Comparison of ENCODE assay signal across 8 cellular contexts in the genomic region with DNA sequence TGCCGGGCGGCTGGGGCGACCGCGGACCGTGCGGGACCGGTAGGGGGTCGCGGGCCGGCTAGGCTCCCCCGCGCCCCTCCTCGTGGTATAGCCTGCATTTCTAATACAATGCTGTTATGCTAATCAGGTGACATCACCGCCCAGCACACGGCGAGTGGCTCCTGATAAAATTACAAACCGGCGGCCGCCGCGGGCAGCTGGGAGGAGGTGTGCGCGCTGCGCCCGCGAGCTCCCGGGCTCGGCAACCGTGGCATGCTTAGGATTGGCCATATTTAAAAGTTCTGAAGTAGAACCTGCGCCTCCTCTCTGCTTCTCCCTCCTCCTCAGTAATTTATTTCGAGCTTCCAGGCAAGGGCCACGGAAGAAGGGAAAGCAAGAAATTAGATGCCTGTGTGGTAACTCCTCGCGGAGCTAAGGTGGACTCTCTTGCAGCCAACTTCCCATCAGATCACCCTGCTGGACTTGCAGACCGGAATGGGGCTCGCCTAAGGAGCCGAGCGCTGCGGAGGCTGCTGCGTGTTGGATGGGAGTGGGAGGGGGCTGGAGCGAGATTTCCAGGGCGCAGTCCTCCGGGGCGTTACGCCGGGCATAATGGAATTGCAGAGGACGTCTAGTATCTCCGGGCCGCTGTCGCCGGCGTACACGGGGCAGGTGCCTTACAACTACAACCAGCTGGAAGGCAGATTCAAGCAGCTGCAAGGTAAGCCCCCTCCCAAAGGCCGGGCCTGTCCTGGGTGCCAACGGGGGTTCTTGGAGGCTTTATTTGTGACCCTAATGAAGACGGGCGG.
DNase-seq lines count a peak whose midpoint lies in the region; ATAC-seq and TF ChIP-seq lines count a peak whose summit lies in the region.

No MANE protein-coding gene starts in this region.

- DNase-seq in AG04449 (ENCODE audit: low read depth, low spot score) = no peak
- peak; percentile 79 for DNase-seq in NCI-H510A (lab: John Stamatoyannopoulos, UW)
- DNase-seq in activated CD4-positive, alpha-beta T cell treated with anti-CD3 and anti-CD28 coated beads, Interleukin-2, amount 50 U/mL, for 48 hours = peak; percentile 72 to 76
- peak; percentile 44 to 60 (median 57) for DNase-seq in effector memory CD4-positive, alpha-beta T cell
- peak; percentile 37 to 77 for DNase-seq in mesothelial cell of epicardium (ENCODE audit: low spot score in 2 of 2, unreplicated experiment in 2 of 2)
- peak; percentile 66 for DNase-seq in stimulated activated naive CD4-positive, alpha-beta T cell treated with Interleukin-2 at 50 U/mL for 16 hours (lab: John Stamatoyannopoulos, UW)

- no peaks in the 10 kb centered on the region for H3K36me3 ChIP-seq in effector memory CD4-positive, alpha-beta T cell (ENCODE audit: control insufficient read depth, insufficient read depth, low read length)

- no peaks in the 10 kb centered on the region for H3K9me3 Mint-ChIP-seq in mesothelial cell of epicardium

- H3K27ac ChIP-seq in effector memory CD4-positive, alpha-beta T cell (ENCODE audit: insufficient read depth, low read length, poor library complexity, severe bottlenecking) = peak overlapping the region; percentile 88

- no peaks in the 10 kb centered on the region for H3K27me3 ChIP-seq in effector memory CD4-positive, alpha-beta T cell (replicated peaks; ENCODE audit: control insufficient read depth, insufficient read depth, low read length, poor library complexity, severe bottlenecking)

- peak overlapping the region; percentile 97 for H3K27ac Mint-ChIP-seq in mesothelial cell of epicardium

- H3K36me3 Mint-ChIP-seq in mesothelial cell of epicardium = no peaks in the 10 kb centered on the region

- CTCF ChIA-PET in AG04449 (lab: Yijun Ruan, JAX) = interaction anchor here (0.7 to 1.6 kb wide), 8 partner anchors 8 to 146 kb away, joined by 3 to 8 read pairs (median 4); no protein-coding TSS in a partner anchor

- H3K4me3 Mint-ChIP-seq in mesothelial cell of epicardium = peak overlapping the region; percentile 92

- no peaks in the 10 kb centered on the region for H3K27me3 Mint-ChIP-seq in mesothelial cell of epicardium (ENCODE audit: low read depth)

- H3K9me3 ChIP-seq in effector memory CD4-positive, alpha-beta T cell (ENCODE audit: control insufficient read depth, low read length) = no peaks in the 10 kb centered on the region

- POLR2A ChIA-PET in AG04449 (lab: Yijun Ruan, JAX) = interaction anchor here (0.6 to 1.9 kb wide), 4 partner anchors 10 to 222 kb away, joined by 3 to 10 read pairs (median 4); no protein-coding TSS in a partner anchor

- ATAC-seq in GM18873 (IDR thresholded peaks at IDR 0.05; ENCODE audit: low FRiP score, unreplicated experiment) (peak; percentile 29), HG03108 (IDR thresholded peaks at IDR 0.05; ENCODE audit: unreplicated experiment) (peak; percentile 38)

- H3K4me1 ChIP-seq in effector memory CD4-positive, alpha-beta T cell (ENCODE audit: control insufficient read depth, insufficient read depth, low read length, poor library complexity, severe bottlenecking) = peaks cover 13% of the 10 kb centered on the region

- H3K4me1 Mint-ChIP-seq in mesothelial cell of epicardium = peaks cover 58% of the 10 kb centered on the region

- H3K4me3 ChIP-seq in AG04449 (ENCODE audit: low read depth, low read length) = peak overlapping the region; percentile 61
- peak overlapping the region; percentile 96 for H3K4me3 ChIP-seq in effector memory CD4-positive, alpha-beta T cell (ENCODE audit: insufficient read depth, low read depth, low read length, poor library complexity, severe bottlenecking)

- no peak for TF ChIP-seq CTCF in AG04449 (IDR thresholded peaks at IDR 0.05; ENCODE audit: insufficient read depth, low read length, missing control alignments)
- no peak for TF ChIP-seq CTCF in mesothelial cell of epicardium (IDR thresholded peaks at IDR 0.05; ENCODE audit: unreplicated experiment)
